ENCODE assay signal across 7 cellular contexts in genomic region chr7:87154166-87154565, GRCh38. TPM values are rescaled to one million over a fixed set of nuclear protein-coding genes. Genes with fewer than 3 reads are reported as not detected.
DNase-seq lines count a peak whose midpoint lies in the region; ATAC-seq and TF ChIP-seq lines count a peak whose summit lies in the region.

No MANE protein-coding gene starts in this region.

- DNase-seq in HAP-1 (ENCODE audit: low spot score in 2 of 2) (no peak), T-helper 17 cell (no peak), foreskin fibroblast (no peak), activated gamma-delta T cell treated with Interleukin-2 at 50 U/mL for 16 hours (no peak)
- no peak for DNase-seq in stimulated activated effector memory CD8-positive, alpha-beta T cell treated with anti-CD3 and anti-CD28 coated beads, Interleukin-12 subunit alpha, Interleukin-12 subunit beta, amount 100 ng/mL, for 72 hours (ENCODE audit: low spot score in 2 of 2)

- peak overlapping the region; percentile 99 for H3K4me3 Mint-ChIP-seq in T-helper 17 cell
- H3K4me3 Mint-ChIP-seq in stimulated activated effector memory CD8-positive, alpha-beta T cell treated with anti-CD3 and anti-CD28 coated beads, Interleukin-12 subunit alpha, Interleukin-12 subunit beta, amount 100 ng/mL, for 72 hours = peak overlapping the region; percentile 87

- peaks cover 36% of the 10 kb centered on the region for H3K4me1 Mint-ChIP-seq in T-helper 17 cell
- peaks cover 39% of the 10 kb centered on the region for H3K4me1 Mint-ChIP-seq in stimulated activated effector memory CD8-positive, alpha-beta T cell treated with anti-CD3 and anti-CD28 coated beads, Interleukin-12 subunit alpha, Interleukin-12 subunit beta, amount 100 ng/mL, for 72 hours

- peaks cover 6% of the 10 kb centered on the region for H3K36me3 Mint-ChIP-seq in T-helper 17 cell (ENCODE audit: low read depth)
- H3K36me3 Mint-ChIP-seq in stimulated activated effector memory CD8-positive, alpha-beta T cell treated with anti-CD3 and anti-CD28 coated beads, Interleukin-12 subunit alpha, Interleukin-12 subunit beta, amount 100 ng/mL, for 72 hours = peaks cover 59% of the 10 kb centered on the region

- no peak for TF ChIP-seq CTCF in foreskin fibroblast (IDR thresholded peaks at IDR 0.05; ENCODE audit: low read depth, low read length)

- ATAC-seq in T-helper 17 cell (no peak), HG02763 (IDR thresholded peaks at IDR 0.05; ENCODE audit: unreplicated experiment) (no peak), GM19023 (IDR thresholded peaks at IDR 0.05; ENCODE audit: unreplicated experiment) (no peak)
- ATAC-seq in stimulated activated effector memory CD8-positive, alpha-beta T cell treated with anti-CD3 and anti-CD28 coated beads, Interleukin-12 subunit alpha, Interleukin-12 subunit beta, amount 100 ng/mL, for 72 hours = no peak

- H3K4me3 ChIP-seq in HAP-1 (peak overlapping the region; percentile 77), foreskin fibroblast (ENCODE audit: low read depth in 1 of 2, low read length in 2 of 2) (peak overlapping the region; percentile 84 to 95)

- H3K27me3 ChIP-seq in HAP-1 (ENCODE audit: low read depth) = no peaks in the 10 kb centered on the region

- peak overlapping the region; percentile 99 for H3K27ac Mint-ChIP-seq in T-helper 17 cell
- peak overlapping the region; percentile 46 for H3K27ac Mint-ChIP-seq in stimulated activated effector memory CD8-positive, alpha-beta T cell treated with anti-CD3 and anti-CD28 coated beads, Interleukin-12 subunit alpha, Interleukin-12 subunit beta, amount 100 ng/mL, for 72 hours

- H3K36me3 ChIP-seq in HAP-1 (replicated peaks) = peaks cover 2% of the 10 kb centered on the region; the same call in 1 of the 2 replicates

- peaks cover 10% of the 10 kb centered on the region; the same call in 1 of the 2 replicates for H3K4me1 ChIP-seq in HAP-1

- H3K9me3 Mint-ChIP-seq in stimulated activated effector memory CD8-positive, alpha-beta T cell treated with anti-CD3 and anti-CD28 coated beads, Interleukin-12 subunit alpha, Interleukin-12 subunit beta, amount 100 ng/mL, for 72 hours = no peaks in the 10 kb centered on the region

- H3K9me3 ChIP-seq in HAP-1 = no peaks in the 10 kb centered on the region
- H3K9me3 ChIP-seq in T-helper 17 cell (ENCODE audit: control insufficient read depth, low read length, poor library complexity, severe bottlenecking) = no peaks in the 10 kb centered on the region

- H3K27me3 Mint-ChIP-seq in T-helper 17 cell = no peaks in the 10 kb centered on the region

- in situ Hi-C loops in HAP-1 (cut with MboI; ENCODE audit: low sequenced_read_pairs) = no loop called here

RNA-seq across cellular contexts. Expression of gene DMTF1, which starts 1.9 kb away (rescaled TPM):
- 100 to 1,000 TPM; 125 to 131 TPM for total RNA-seq in T-helper 17 cell
